In genomic region chr6:79634491-79634890, GRCh38 we compare ENCODE assay signal across 17 cellular contexts.
"Had no signal": no experiment of that assay in that cellular context is flagged by ENCODE, and none has a peak within 500 bp of the region (broad histone marks: within the 10 kb centered on the region; RNA-seq: fewer than 3 reads in every experiment).

No MANE protein-coding gene starts in this region.

- H3K9me3 Mint-ChIP-seq: activated naive CD8-positive, alpha-beta T cell treated with anti-CD3 and anti-CD28 coated beads for 36 hours; activated T-helper 1 cell treated with anti-CD3 and anti-CD28 coated beads, Interleukin-12 subunit alpha, Interleukin-12 subunit beta, Interleukin-2, Interleukin-4 antibody, amounts not matched to agents 30 ng/mL and 10 ng/mL and 1 ng/mL, durations not matched to agents 14 hours and 24 hours and 36 hours; memory B cell; stimulated activated naive B cell treated with anti-CD40 and anti-IgM and Interleukin-4, amounts not matched to agents 10 μg/mL and 1 μg/mL and 100 μg/mL, for 72 hours had no signal

- H3K9me3 ChIP-seq: esophagus muscularis mucosa, right atrium auricular region, transverse colon had no signal

- H3K36me3 Mint-ChIP-seq: activated naive CD8-positive, alpha-beta T cell treated with anti-CD3 and anti-CD28 coated beads for 36 hours; memory B cell; natural killer cell; stimulated activated naive B cell treated with anti-CD40 and anti-IgM and Interleukin-4, amounts not matched to agents 10 μg/mL and 1 μg/mL and 100 μg/mL, for 72 hours had no signal

- DNase-seq: activated CD4-positive, alpha-beta T cell treated with anti-CD3 and anti-CD28 coated beads, Interleukin-2, amount 50 U/mL, for 1 hour; activated CD8-positive, alpha-beta memory T cell treated with anti-CD3 and anti-CD28 coated beads for 24 hours; activated naive CD8-positive, alpha-beta T cell treated with anti-CD3 and anti-CD28 coated beads for 36 hours; hypothalamus; left ventricle myocardium superior; natural killer cell; nucleus accumbens; stimulated activated CD4-positive, alpha-beta T cell treated with anti-CD3 and anti-CD28 coated beads, Interleukin-15, amount 100 ng/mL, for 24 hours; stimulated activated CD4-positive, alpha-beta T cell treated with anti-CD3 and anti-CD28 coated beads, Interleukin-4, amount 100 ng/mL, for 1 hour; stimulated activated naive B cell treated with anti-CD40 and anti-IgM and Interleukin-4, amounts not matched to agents 10 μg/mL and 1 μg/mL and 100 μg/mL, for 72 hours; T-helper 17 cell; transverse colon had no signal

- H3K27ac Mint-ChIP-seq: activated naive CD8-positive, alpha-beta T cell treated with anti-CD3 and anti-CD28 coated beads for 36 hours; activated T-helper 1 cell treated with anti-CD3 and anti-CD28 coated beads, Interleukin-12 subunit alpha, Interleukin-12 subunit beta, Interleukin-2, Interleukin-4 antibody, amounts not matched to agents 30 ng/mL and 10 ng/mL and 1 ng/mL, durations not matched to agents 14 hours and 24 hours and 36 hours; memory B cell; natural killer cell; stimulated activated naive B cell treated with anti-CD40 and anti-IgM and Interleukin-4, amounts not matched to agents 10 μg/mL and 1 μg/mL and 100 μg/mL, for 72 hours; T-helper 17 cell had no signal

- H3K4me3 ChIP-seq: right atrium auricular region, skin epidermis, transverse colon had no signal

- H3K4me3 Mint-ChIP-seq: activated naive CD8-positive, alpha-beta T cell treated with anti-CD3 and anti-CD28 coated beads for 36 hours; activated T-helper 1 cell treated with anti-CD3 and anti-CD28 coated beads, Interleukin-12 subunit alpha, Interleukin-12 subunit beta, Interleukin-2, Interleukin-4 antibody, amounts not matched to agents 30 ng/mL and 10 ng/mL and 1 ng/mL, durations not matched to agents 14 hours and 24 hours and 36 hours; memory B cell; natural killer cell; stimulated activated naive B cell treated with anti-CD40 and anti-IgM and Interleukin-4, amounts not matched to agents 10 μg/mL and 1 μg/mL and 100 μg/mL, for 72 hours; T-helper 17 cell had no signal

- H3K27me3 ChIP-seq: esophagus muscularis mucosa, right atrium auricular region, transverse colon had no signal

- H3K36me3 ChIP-seq: esophagus muscularis mucosa, right atrium auricular region, transverse colon had no signal

- ATAC-seq: left ventricle myocardium superior; natural killer cell; stimulated activated naive B cell treated with anti-CD40 and anti-IgM and Interleukin-4, amounts not matched to agents 10 μg/mL and 1 μg/mL and 100 μg/mL, for 72 hours; T-helper 17 cell had no signal

- H3K27ac ChIP-seq: right atrium auricular region, skin epidermis had no signal
